16 cellular contexts compared by ENCODE assay signal in the genomic region with DNA sequence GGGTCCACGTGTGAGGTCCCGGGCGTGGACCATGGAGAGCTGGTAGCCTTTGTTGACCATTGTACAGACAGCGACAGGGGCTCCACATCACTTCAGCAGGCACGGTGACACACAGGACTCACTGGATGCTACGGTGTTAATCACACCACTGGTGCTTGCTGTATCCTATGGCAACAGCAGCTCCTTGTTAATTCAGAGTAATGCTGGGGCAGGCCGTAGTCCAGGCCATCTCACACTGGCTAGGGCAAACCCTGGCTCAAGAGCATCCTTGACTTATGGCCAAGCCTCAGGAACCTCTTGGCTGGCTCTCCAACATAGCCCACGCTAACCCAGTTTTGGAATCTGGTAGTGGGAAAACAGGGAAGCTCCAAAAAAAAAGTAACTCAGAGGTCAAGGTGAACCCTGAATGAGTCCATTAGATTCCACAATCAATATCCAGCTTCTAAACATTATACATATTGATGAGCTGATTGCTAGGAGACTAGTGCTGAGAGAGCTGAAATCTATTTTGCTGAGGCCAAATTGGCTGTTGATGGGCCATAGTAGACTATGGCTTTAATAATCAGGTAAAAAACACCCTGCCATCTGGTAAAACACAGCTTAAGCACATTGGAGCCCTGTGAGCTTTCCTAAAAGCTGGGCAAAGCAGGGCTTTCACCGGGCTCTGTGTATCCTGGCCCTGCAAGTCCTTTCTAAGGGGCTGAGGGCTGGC.
DNase-seq lines count a peak whose midpoint lies in the region; ATAC-seq and TF ChIP-seq lines count a peak whose summit lies in the region.
"Had no signal": no experiment of that assay in that cellular context is flagged by ENCODE, and none has a peak within 500 bp of the region (broad histone marks: within the 10 kb centered on the region; RNA-seq: fewer than 3 reads in every experiment).

No MANE protein-coding gene starts in this region.

- H3K9me3 Mint-ChIP-seq in activated T-cell treated with anti-CD3 and anti-CD28 coated beads, Interleukin-2, amount 50 U/mL, for 24 hours = no peaks in the 10 kb centered on the region
- peaks cover 6% of the 10 kb centered on the region for H3K9me3 Mint-ChIP-seq in glutamatergic neuron (ENCODE audit: unreplicated experiment)
- no peaks in the 10 kb centered on the region for H3K9me3 Mint-ChIP-seq in natural killer cell treated with Interleukin-12 subunit alpha and Interleukin-12 subunit beta and Interleukin-15 and Interleukin-18, amount 100 ng/mL, for 72 hours
- H3K9me3 Mint-ChIP-seq: activated naive CD4-positive, alpha-beta T cell treated with anti-CD3 and anti-CD28 coated beads for 36 hours; memory B cell had no signal

- no peak overlapping the region for H3K4me3 Mint-ChIP-seq in activated T-cell treated with anti-CD3 and anti-CD28 coated beads, Interleukin-2, amount 50 U/mL, for 24 hours
- H3K4me3 Mint-ChIP-seq in glutamatergic neuron (ENCODE audit: unreplicated experiment) = peak overlapping the region; percentile 25
- no peak overlapping the region for H3K4me3 Mint-ChIP-seq in natural killer cell treated with Interleukin-12 subunit alpha and Interleukin-12 subunit beta and Interleukin-15 and Interleukin-18, amount 100 ng/mL, for 72 hours
- H3K4me3 Mint-ChIP-seq: activated naive CD4-positive, alpha-beta T cell treated with anti-CD3 and anti-CD28 coated beads for 36 hours; memory B cell had no signal

- no peaks in the 10 kb centered on the region for H3K9me3 ChIP-seq in stomach
- H3K9me3 ChIP-seq: uterus had no signal

- no peak overlapping the region for H3K4me3 ChIP-seq in stomach
- H3K4me3 ChIP-seq: uterus had no signal

- peaks cover 13% of the 10 kb centered on the region for H3K4me1 Mint-ChIP-seq in activated T-cell treated with anti-CD3 and anti-CD28 coated beads, Interleukin-2, amount 50 U/mL, for 24 hours (ENCODE audit: low read depth)
- H3K4me1 Mint-ChIP-seq in glutamatergic neuron (ENCODE audit: low read depth, unreplicated experiment) = peaks cover 23% of the 10 kb centered on the region
- peaks cover 0 to 6% of the 10 kb centered on the region in 2 donors for H3K4me1 Mint-ChIP-seq in natural killer cell treated with Interleukin-12 subunit alpha and Interleukin-12 subunit beta and Interleukin-15 and Interleukin-18, amount 100 ng/mL, for 72 hours (ENCODE audit: low read depth in 2 of 2)

- peak overlapping the region; percentile 83 for H3K27ac Mint-ChIP-seq in activated T-cell treated with anti-CD3 and anti-CD28 coated beads, Interleukin-2, amount 50 U/mL, for 24 hours
- peak overlapping the region; percentile 84 for H3K27ac Mint-ChIP-seq in glutamatergic neuron (ENCODE audit: unreplicated experiment)
- H3K27ac Mint-ChIP-seq in natural killer cell treated with Interleukin-12 subunit alpha and Interleukin-12 subunit beta and Interleukin-15 and Interleukin-18, amount 100 ng/mL, for 72 hours = no peak overlapping the region
- H3K27ac Mint-ChIP-seq: memory B cell had no signal

- no peak for TF ChIP-seq EP300 in stomach (IDR thresholded peaks at IDR 0.05)

- H3K27me3 ChIP-seq in stomach = no peaks in the 10 kb centered on the region
- H3K27me3 ChIP-seq: uterus had no signal

- H3K4me1 ChIP-seq in stomach = peaks cover 0 to 18% (median 6%) of the 10 kb centered on the region in 4 donors
- H3K4me1 ChIP-seq: uterus had no signal

- no peak for DNase-seq in activated T-cell treated with anti-CD3 and anti-CD28 coated beads, Interleukin-2, amount 50 U/mL, for 24 hours
- no peak for DNase-seq in activated T-cell treated with anti-CD3 and anti-CD28 coated beads for 4 hours
- DNase-seq in NCI-H69 (lab: John Stamatoyannopoulos, UW) = peak; percentile 57
- no peak for DNase-seq in glutamatergic neuron
- no peak for DNase-seq in stomach
- DNase-seq in NCI-H2171 treated with DMSO at 0.1 percent for 48 hours (lab: John Stamatoyannopoulos, UW) = no peak
- DNase-seq in natural killer cell treated with Interleukin-12 subunit alpha and Interleukin-12 subunit beta and Interleukin-15 and Interleukin-18, amount 100 ng/mL, for 72 hours (ENCODE audit: low spot score) = no peak
- DNase-seq: activated naive CD4-positive, alpha-beta T cell treated with anti-CD3 and anti-CD28 coated beads for 36 hours; central memory CD4-positive, alpha-beta T cell; GF-D8; NCI-H226; uterus had no signal

- peak overlapping the region in 3 of 5 donors; percentile 16 to 50 (median 19) for H3K27ac ChIP-seq in stomach
- H3K27ac ChIP-seq: HL-60, uterus had no signal

- no peaks in the 10 kb centered on the region for H3K36me3 Mint-ChIP-seq in activated T-cell treated with anti-CD3 and anti-CD28 coated beads, Interleukin-2, amount 50 U/mL, for 24 hours (ENCODE audit: low read depth)
- H3K36me3 Mint-ChIP-seq in glutamatergic neuron (ENCODE audit: unreplicated experiment) = no peaks in the 10 kb centered on the region
- H3K36me3 Mint-ChIP-seq in natural killer cell treated with Interleukin-12 subunit alpha and Interleukin-12 subunit beta and Interleukin-15 and Interleukin-18, amount 100 ng/mL, for 72 hours = no peaks in the 10 kb centered on the region

- no peak for ATAC-seq in natural killer cell treated with Interleukin-12 subunit alpha and Interleukin-12 subunit beta and Interleukin-15 and Interleukin-18, amount 100 ng/mL, for 72 hours
- no peak for ATAC-seq in HG02981 (IDR thresholded peaks at IDR 0.05; ENCODE audit: unreplicated experiment)
- ATAC-seq: HCT116 had no signal

- intact Hi-C loops in stomach (cut with DNase I; ENCODE audit: low total_unique reads) = no loop called here

- no peak for TF ChIP-seq CTCF in glutamatergic neuron (IDR thresholded peaks at IDR 0.05; ENCODE audit: partially characterized antibody, unreplicated experiment)
- no peak for TF ChIP-seq CTCF in stomach (IDR thresholded peaks at IDR 0.05)

- no peaks in the 10 kb centered on the region for H3K27me3 Mint-ChIP-seq in activated T-cell treated with anti-CD3 and anti-CD28 coated beads, Interleukin-2, amount 50 U/mL, for 24 hours
- peaks cover 10% of the 10 kb centered on the region for H3K27me3 Mint-ChIP-seq in glutamatergic neuron (ENCODE audit: unreplicated experiment)
- no peaks in the 10 kb centered on the region for H3K27me3 Mint-ChIP-seq in natural killer cell treated with Interleukin-12 subunit alpha and Interleukin-12 subunit beta and Interleukin-15 and Interleukin-18, amount 100 ng/mL, for 72 hours
- H3K27me3 Mint-ChIP-seq: memory B cell had no signal

- no peak for TF ChIP-seq POLR2A in stomach (IDR thresholded peaks at IDR 0.05)

- no peaks in the 10 kb centered on the region for H3K36me3 ChIP-seq in stomach
- H3K36me3 ChIP-seq: uterus had no signal

- WGBS in stomach, 5 donors = 66 to 84% (median 79%) methylated on average over 6 to 9 of the region's 9 CpGs

Comparison
In these comparisons a context has a peak if more than half of its experiments do, and no peak if none do; other contexts are left out.
1. H3K27ac Mint-ChIP-seq: peak in activated T-cell treated with anti-CD3 and anti-CD28 coated beads, Interleukin-2, amount 50 U/mL, for 24 hours (single experiment) and glutamatergic neuron (single experiment); none in natural killer cell treated with Interleukin-12 subunit alpha and Interleukin-12 subunit beta and Interleukin-15 and Interleukin-18, amount 100 ng/mL, for 72 hours (0 of 2).